In genomic region chr1:115669886-115670285, GRCh38 we compare ENCODE assay signal across 21 cellular contexts. TPM values are rescaled to one million over a fixed set of nuclear protein-coding genes. Genes with fewer than 3 reads are reported as not detected.
DNase-seq lines count a peak whose midpoint lies in the region; TF ChIP-seq lines count a peak whose summit lies in the region.
"Had no signal": no experiment of that assay in that cellular context is flagged by ENCODE, and none has a peak within 500 bp of the region (broad histone marks: within the 10 kb centered on the region; RNA-seq: fewer than 3 reads in every experiment).

No MANE protein-coding gene starts in this region.

- TF ChIP-seq CTCF in coronary artery (IDR thresholded peaks at IDR 0.05) (no peak), osteoblast (IDR thresholded peaks at IDR 0.05; ENCODE audit: extremely low read depth, low read depth, low read length) (no peak), prostate gland (IDR thresholded peaks at IDR 0.05) (no peak)

- H3K36me3 ChIP-seq in osteoblast (ENCODE audit: insufficient read depth, low read length) (peaks cover 30% of the 10 kb centered on the region), prostate gland (no peaks in the 10 kb centered on the region), H7 (replicated peaks; ENCODE audit: control insufficient read depth, insufficient read depth, low read length) (peaks cover 2% of the 10 kb centered on the region)
- H3K36me3 ChIP-seq: neutrophil had no signal

- H2AFZ ChIP-seq in osteoblast (ENCODE audit: low read length): no peak overlapping the region

- WGBS in prostate gland: 86% methylated on average over 1 of the region's 1 CpG

- H3K27ac ChIP-seq in coronary artery (no peak overlapping the region), osteoblast (ENCODE audit: low read depth, low read length) (no peak overlapping the region), prostate gland (no peak overlapping the region)
- H3K27ac ChIP-seq: C4-2B, lower lobe of right lung, neutrophil, suprapubic skin had no signal

- H3K27me3 ChIP-seq in osteoblast (ENCODE audit: insufficient read depth, low read length) (no peaks in the 10 kb centered on the region), prostate gland (replicated peaks; ENCODE audit: insufficient read depth) (no peaks in the 10 kb centered on the region), H7 (ENCODE audit: control insufficient read depth, insufficient read depth, low read length) (no peaks in the 10 kb centered on the region)
- H3K27me3 ChIP-seq: neutrophil, suprapubic skin had no signal

- DNase-seq in EH (ENCODE audit: low read depth) (peak; percentile 23), M059J (ENCODE audit: low read depth) (peak; percentile 34), coronary artery (ENCODE audit: low spot score) (peak; percentile 12), osteoblast (ENCODE audit: insufficient read length, low spot score, missing footprints) (no peak), prostate gland (ENCODE audit: low spot score) (no peak), H7 (no peak), OCI-M1 (lab: John Stamatoyannopoulos, UW) (no peak), LoVo (ENCODE audit: low spot score) (no peak)
- DNase-seq: ACHN; activated CD4-positive, alpha-beta T cell treated with anti-CD3 and anti-CD28 coated beads for 4 hours; activated naive CD4-positive, alpha-beta T cell treated with anti-CD3 and anti-CD28 coated beads for 36 hours; activated T-cell treated with anti-CD3 and anti-CD28 coated beads, Interleukin-2, amount 50 U/mL, for 48 hours; amniotic stem cell; KG1; kidney glomerular epithelial cell; lower lobe of right lung; NCI-H1048; NCI-H1930 had no signal

- H3K9me3 ChIP-seq in osteoblast (ENCODE audit: low read depth, low read length) (peaks cover 8% of the 10 kb centered on the region), prostate gland (no peaks in the 10 kb centered on the region)
- H3K9me3 ChIP-seq: lower lobe of right lung, neutrophil, suprapubic skin had no signal

- peak overlapping the region; percentile 25 for H3K4me2 ChIP-seq in osteoblast (ENCODE audit: insufficient read depth, low read length)

- H3K79me2 ChIP-seq in osteoblast (ENCODE audit: insufficient read depth, low read length): peaks cover 5% of the 10 kb centered on the region

- H3K4me1 ChIP-seq in osteoblast (ENCODE audit: insufficient read depth, low read length) (peaks cover 33% of the 10 kb centered on the region), prostate gland (replicated peaks) (peaks cover 6% of the 10 kb centered on the region)
- H3K4me1 ChIP-seq: lower lobe of right lung had no signal

- intact Hi-C loops in prostate gland (cut with DNase I): no loop called here

- H4K20me1 ChIP-seq in osteoblast (ENCODE audit: insufficient read depth, low read length): peaks cover 12% of the 10 kb centered on the region

- H3K4me3 ChIP-seq in coronary artery (no peak overlapping the region), osteoblast (ENCODE audit: insufficient read depth, low read length) (no peak overlapping the region), prostate gland (no peak overlapping the region), H7 (ENCODE audit: insufficient read depth, low read depth, low read length) (no peak overlapping the region)
- H3K4me3 ChIP-seq: lower lobe of right lung, suprapubic skin had no signal

- no peak for TF ChIP-seq POLR2A in prostate gland (IDR thresholded peaks at IDR 0.05)

RNA-seq across cellular contexts. Expression of gene VANGL1, which starts 28.1 kb away (rescaled TPM):
- 14.3 and 24.5 TPM in 2 replicates for total RNA-seq in M059J (2014; rRNA removed; shearing (Covaris generic))
- total RNA-seq in osteoblast: 11.2 and 13.3 TPM in 2 replicates
- 10 to 100 TPM; 12.3 to 16.2 TPM for total RNA-seq in prostate gland
- total RNA-seq in H7 (2014; rRNA removed; shearing (Covaris generic)): 26.8 and 37.1 TPM in 2 replicates

Comparison
In these comparisons a context has a peak if more than half of its experiments do, and no peak if none do; other contexts are left out.
1. DNase-seq: peak in EH (single experiment), M059J (single experiment) and coronary artery (single experiment); none in osteoblast (single experiment), prostate gland (single experiment), H7 (single experiment), OCI-M1 (single experiment) and LoVo (single experiment).